In genomic region chr12:70709022-70709421, GRCh38 we compare ENCODE assay signal across 11 cellular contexts.
"Had no signal": no experiment of that assay in that cellular context is flagged by ENCODE, and none has a peak within 500 bp of the region (broad histone marks: within the 10 kb centered on the region; RNA-seq: fewer than 3 reads in every experiment).

No MANE protein-coding gene starts in this region.

- H3K36me3 ChIP-seq: HAP-1 had no signal

- H2AFZ ChIP-seq: GM23248, GM23338 had no signal

- H3K4me3 ChIP-seq: GM23248, GM23338, HAP-1 had no signal

- H3K9me3 ChIP-seq: HAP-1 had no signal

- H3K9ac ChIP-seq: GM23248 had no signal

- DNase-seq: GM23248, GOT3, H7, H9, HCEC 1CT, HFFc6 had no signal

- H3K27ac ChIP-seq: GM23248 had no signal

- H3K4me2 ChIP-seq: GM23338 had no signal

- FAIRE-seq: H1, H54 had no signal

- ATAC-seq: GM23338, HCT116 had no signal
